In genomic region chr1:52346653-52347052, GRCh38 we compare ENCODE assay signal across 16 cellular contexts. TPM values are rescaled to one million over a fixed set of nuclear protein-coding genes. Genes with fewer than 3 reads are reported as not detected.
DNase-seq lines count a peak whose midpoint lies in the region; ATAC-seq and TF ChIP-seq lines count a peak whose summit lies in the region.
"Had no signal": no experiment of that assay in that cellular context is flagged by ENCODE, and none has a peak within 500 bp of the region (broad histone marks: within the 10 kb centered on the region; RNA-seq: fewer than 3 reads in every experiment).

No MANE protein-coding gene starts in this region.

- intact Hi-C loops in mammary epithelial cell (cut with micrococcal nuclease) = no loop called here
- intact Hi-C loops in MCF 10A (cut with micrococcal nuclease) = no loop called here
- intact Hi-C loops in IMR-90 (cut with micrococcal nuclease) = loop anchor here (5.0 kb wide), 1 partner anchor 204 kb away; the partner anchor contains the start of gene ZFYVE9

- no peak overlapping the region for H4K8ac ChIP-seq in IMR-90 (ENCODE audit: low read depth in 2 of 2, low read length in 2 of 2)

- H4K5ac ChIP-seq in IMR-90 (ENCODE audit: low read depth, low read length) = no peak overlapping the region

- H3K27me3 ChIP-seq in mammary epithelial cell (ENCODE audit: insufficient read depth, low read length) = no peaks in the 10 kb centered on the region
- no peaks in the 10 kb centered on the region for H3K27me3 ChIP-seq in IMR-90 (ENCODE audit: control insufficient read depth, insufficient read depth, low read length)
- H3K27me3 ChIP-seq in Peyer's patch = no peaks in the 10 kb centered on the region

- H3K9me3 Mint-ChIP-seq in MCF 10A (ENCODE audit: unreplicated experiment) (no peaks in the 10 kb centered on the region), osteocyte (ENCODE audit: unreplicated experiment) (no peaks in the 10 kb centered on the region)
- H3K9me3 Mint-ChIP-seq: CD4-positive, alpha-beta memory T cell; H9 had no signal

- CTCF ChIA-PET in mammary epithelial cell (lab: Charles Lee; ENCODE audit: low non-redundant PET) = no interaction called here
- CTCF ChIA-PET in MCF 10A (lab: Yijun Ruan, JAX) = no interaction called here
- CTCF ChIA-PET in IMR-90 (lab: Yijun Ruan, JAX) = interaction anchor here (0.6 kb wide), 1 partner anchor 270 kb away, joined by 4 read pairs; no protein-coding TSS in a partner anchor

- H3K4me1 ChIP-seq in mammary epithelial cell (ENCODE audit: insufficient read depth, low read length) (peaks cover 5% of the 10 kb centered on the region), IMR-90 (ENCODE audit: control insufficient read depth, insufficient read depth, low read length) (no peaks in the 10 kb centered on the region; the same call in 1 of the 2 replicates), Peyer's patch (no peaks in the 10 kb centered on the region)

- no peak overlapping the region for H2BK120ac ChIP-seq in IMR-90 (ENCODE audit: low read depth, low read length)

- no peak overlapping the region for H2BK15ac ChIP-seq in IMR-90 (ENCODE audit: low read depth, low read length)

- H3K4me3 Mint-ChIP-seq in MCF 10A (ENCODE audit: unreplicated experiment) (no peak overlapping the region), osteocyte (ENCODE audit: unreplicated experiment) (no peak overlapping the region)
- H3K4me3 Mint-ChIP-seq: B cell; CD4-positive, alpha-beta memory T cell; H9 had no signal

- TF ChIP-seq RAD21 in IMR-90 (IDR thresholded peaks at IDR 0.05; ENCODE audit: low read length) = no peak

- H2BK5ac ChIP-seq in IMR-90 (ENCODE audit: low read depth, low read length, poor library complexity, severe bottlenecking) = no peak overlapping the region

- no peak overlapping the region for H3K4ac ChIP-seq in IMR-90 (ENCODE audit: low read depth, low read length)

- ATAC-seq in IMR-90 (ENCODE audit: low read depth) (no peak), left lobe of liver (peak; percentile 83)

- in situ Hi-C loops in mammary epithelial cell (cut with MboI; ENCODE audit: low sequenced_read_pairs in 2 of 2) = no loop called here
- in situ Hi-C loops in IMR-90 (cut with MboI; ENCODE audit: low sequenced_read_pairs) = no loop called here

- H3K18ac ChIP-seq in IMR-90 (ENCODE audit: low read depth, low read length) = no peak overlapping the region

- H2AK9ac ChIP-seq in IMR-90 (replicated peaks; ENCODE audit: low read depth, low read length, poor library complexity) = no peak overlapping the region

- H3K27ac Mint-ChIP-seq in MCF 10A (ENCODE audit: low read depth, unreplicated experiment) = no peak overlapping the region
- peak overlapping the region; percentile 4 for H3K27ac Mint-ChIP-seq in osteocyte (ENCODE audit: unreplicated experiment)
- H3K27ac Mint-ChIP-seq: B cell had no signal

- H3K36me3 ChIP-seq in mammary epithelial cell (ENCODE audit: insufficient read depth, low read length) (peaks cover 5% of the 10 kb centered on the region), IMR-90 (ENCODE audit: control insufficient read depth, insufficient read depth, low read length) (peaks cover 7% of the 10 kb centered on the region), Peyer's patch (peaks cover 0 to 21% (median 0%) of the 10 kb centered on the region in 3 donors)

- TF ChIP-seq CTCF in mammary epithelial cell (conservative IDR thresholded peaks at IDR 0.05 in 1 of 2, IDR thresholded peaks at IDR 0.05 in 1 of 2; ENCODE audit: extremely low read depth in 1 of 2, insufficient read depth in 1 of 2, low read depth in 1 of 2, low read length in 2 of 2) = no peak
- no peak for TF ChIP-seq CTCF in MCF 10A (IDR thresholded peaks at IDR 0.05; ENCODE audit: unreplicated experiment)
- TF ChIP-seq CTCF in IMR-90 (conservative IDR thresholded peaks at IDR 0.05; ENCODE audit: low read depth, low read length) = no peak
- no peak for TF ChIP-seq CTCF in osteocyte (IDR thresholded peaks at IDR 0.05)
- TF ChIP-seq CTCF in Peyer's patch (IDR thresholded peaks at IDR 0.05) = no peak

- H3K14ac ChIP-seq in IMR-90 (replicated peaks; ENCODE audit: low read depth, low read length) = no peak overlapping the region

- H3K9me3 ChIP-seq in mammary epithelial cell (replicated peaks; ENCODE audit: insufficient read depth, low read length) (no peaks in the 10 kb centered on the region), IMR-90 (ENCODE audit: control insufficient read depth, insufficient read depth, low read length) (no peaks in the 10 kb centered on the region), Peyer's patch (no peaks in the 10 kb centered on the region)

- H3K27me3 Mint-ChIP-seq in MCF 10A (ENCODE audit: insufficient read depth, unreplicated experiment) (no peaks in the 10 kb centered on the region), osteocyte (ENCODE audit: unreplicated experiment) (no peaks in the 10 kb centered on the region)
- H3K27me3 Mint-ChIP-seq: B cell; CD4-positive, alpha-beta memory T cell had no signal

- H3K23ac ChIP-seq in IMR-90 (ENCODE audit: low read depth, low read length) = no peak overlapping the region

- DNase-seq in mammary epithelial cell (no peak), MCF 10A (ENCODE audit: unreplicated experiment) (no peak), IMR-90 (no peak), left lobe of liver (ENCODE audit: low spot score) (peak; percentile 79), osteocyte (ENCODE audit: extremely low spot score, unreplicated experiment) (no peak), Peyer's patch (no peak), nucleus accumbens (lab: John Stamatoyannopoulos, UW) (no peak)
- DNase-seq in activated CD4-positive, CD25-positive, alpha-beta regulatory T cell (lab: John Stamatoyannopoulos, UW) = no peak
- DNase-seq: C1 segment of cervical spinal cord; CD4-positive, alpha-beta memory T cell; COR-L47; DND-41; GDM1; GOT3; H9 had no signal

- POLR2A ChIA-PET in MCF 10A (lab: Yijun Ruan, JAX) (no interaction called here), IMR-90 (lab: Charles Lee; ENCODE audit: unreplicated experiment) (no interaction called here)

- no peak overlapping the region for H2BK20ac ChIP-seq in IMR-90 (ENCODE audit: low read depth, low read length)

- H3K4me1 Mint-ChIP-seq in MCF 10A (ENCODE audit: insufficient read depth, unreplicated experiment) (no peaks in the 10 kb centered on the region), osteocyte (ENCODE audit: unreplicated experiment) (no peaks in the 10 kb centered on the region)
- H3K4me1 Mint-ChIP-seq: B cell had no signal

- no peak overlapping the region for H4K91ac ChIP-seq in IMR-90 (ENCODE audit: insufficient read depth, low read depth, low read length)

- H3K4me2 ChIP-seq in mammary epithelial cell (ENCODE audit: insufficient read depth, low read depth, low read length) = no peak overlapping the region
- H3K4me2 ChIP-seq in IMR-90 (ENCODE audit: low read depth, low read length) = no peak overlapping the region

- TF ChIP-seq POLR2A in IMR-90 (IDR thresholded peaks at IDR 0.05; ENCODE audit: low read depth, low read length) (no peak), Peyer's patch (IDR thresholded peaks at IDR 0.05) (no peak)

- dilution Hi-C loops in mammary epithelial cell (cut with HindIII; ENCODE audit: low sequenced_read_pairs) = no loop called here
- dilution Hi-C loops in IMR-90 (cut with HindIII; ENCODE audit: low sequenced_read_pairs, unreplicated experiment) = no loop called here

- no peak overlapping the region for H3K56ac ChIP-seq in IMR-90 (ENCODE audit: extremely low read depth, insufficient read depth, low read length)

- H3K36me3 Mint-ChIP-seq in MCF 10A (ENCODE audit: insufficient read depth, unreplicated experiment) (peaks cover 53% of the 10 kb centered on the region), osteocyte (ENCODE audit: unreplicated experiment) (peaks cover 15% of the 10 kb centered on the region)

- H3K79me2 ChIP-seq in mammary epithelial cell (ENCODE audit: insufficient read depth, low read length) = no peaks in the 10 kb centered on the region

- 96% methylated on average over 4 of the region's 4 CpGs for WGBS in mammary epithelial cell (ENCODE audit: low coverage, missing lambda C conversion rate)
- no CpG with 5 or more reads among the region's 4 CpGs for WGBS in IMR-90 (ENCODE audit: extremely low coverage in 2 of 2, insufficient read length in 1 of 2), 2 experiments

- H3K27ac ChIP-seq in mammary epithelial cell (ENCODE audit: insufficient read depth, low read depth, low read length) (no peak overlapping the region), IMR-90 (ENCODE audit: insufficient read depth, low read length) (no peak overlapping the region), Peyer's patch (no peak overlapping the region)

- H4K20me1 ChIP-seq in mammary epithelial cell (ENCODE audit: insufficient read depth, low read length) (no peaks in the 10 kb centered on the region), IMR-90 (ENCODE audit: insufficient read depth, low read length) (no peaks in the 10 kb centered on the region; the same call in 1 of the 2 replicates)

- H2AFZ ChIP-seq in mammary epithelial cell (ENCODE audit: low read depth, low read length) (no peak overlapping the region), IMR-90 (replicated peaks; ENCODE audit: low read length, poor library complexity) (no peak overlapping the region)

- no peak overlapping the region for H3K4me3 ChIP-seq in mammary epithelial cell (replicated peaks in 1 of 3; ENCODE audit: insufficient read depth in 1 of 3, low read depth in 2 of 3, low read length in 3 of 3)
- no peak overlapping the region for H3K4me3 ChIP-seq in IMR-90 (ENCODE audit: insufficient read depth, low read depth, low read length)
- no peak overlapping the region for H3K4me3 ChIP-seq in Peyer's patch

- no peaks in the 10 kb centered on the region for H3K79me1 ChIP-seq in IMR-90 (ENCODE audit: low read depth in 1 of 2, low read length in 2 of 2)

- no peak overlapping the region for H2AK5ac ChIP-seq in IMR-90 (ENCODE audit: low read depth, low read length)

- H3K9ac ChIP-seq in mammary epithelial cell (ENCODE audit: insufficient read depth, low read length) (no peak overlapping the region), IMR-90 (ENCODE audit: low read depth, low read length) (no peak overlapping the region)

- H3K9me1 ChIP-seq in IMR-90 (ENCODE audit: insufficient read depth, low read length) = peaks cover 7% of the 10 kb centered on the region; the same call in 1 of the 2 replicates

- BruUV-seq in mammary epithelial cell (replicated peaks; lab: Mats Ljungman, UMichigan) = TSS peak; percentile 7
- BruUV-seq in MCF 10A (replicated peaks; lab: Mats Ljungman, UMichigan) = no TSS peak
- TSS peak; percentile 16 for BruUV-seq in IMR-90 (replicated peaks; lab: Mats Ljungman, UMichigan)

RNA-seq across cellular contexts. Expression of gene CC2D1B, which starts 19.4 kb away (rescaled TPM):
- total RNA-seq in mammary epithelial cell = 10 to 100 TPM; 28.1 to 31.0 TPM
- 13.8 TPM for polyA plus RNA-seq in mammary epithelial cell
- polyA minus RNA-seq in mammary epithelial cell = 27.5 TPM
- total RNA-seq in MCF 10A (2022) = 28.4 and 29.5 TPM in 2 replicates
- 15.6 and 17.2 TPM in 2 replicates for total RNA-seq in IMR-90 (2012; rRNA removed)
- 16.4 and 16.9 TPM in 2 replicates for polyA plus RNA-seq in IMR-90 (2012; rRNA removed)
- polyA plus RNA-seq in IMR-90 (2012; cell fraction: cytosol; rRNA removed) = 9.8 and 10.7 TPM in 2 replicates
- polyA plus RNA-seq in IMR-90 (2012; cell fraction: nucleus; rRNA removed; ENCODE audit: low replicate concordance) = 39.6 and 49.2 TPM in 2 replicates
- total RNA-seq in left lobe of liver = 14.5 TPM
- total RNA-seq in osteocyte = 40.4 and 44.0 TPM in 2 replicates
- 10 to 100 TPM; 48.4 to 61.2 (median 52.2) TPM for total RNA-seq in Peyer's patch

RNA-seq across cellular contexts. Expression of gene ORC1, which starts 57.6 kb away (rescaled TPM):
- total RNA-seq in mammary epithelial cell (1 to 10 TPM; 1.2 to 8.8 TPM), MCF 10A (2022) (1.8 and 2.7 TPM in 2 replicates), IMR-90 (2012; rRNA removed) (9.7 and 10.6 TPM in 2 replicates), left lobe of liver (0.38 TPM), osteocyte (1.9 and 3.0 TPM in 2 replicates), Peyer's patch (10 to 100 TPM in 1 of 4 donors, 1 to 10 TPM in 3; 1.5 to 19.0 (median 3.7) TPM)
- polyA plus RNA-seq in mammary epithelial cell (16.8 TPM), IMR-90 (2012; rRNA removed) (5.9 and 6.3 TPM in 2 replicates)
- 22.4 TPM for polyA minus RNA-seq in mammary epithelial cell
- polyA plus RNA-seq in IMR-90 (2012; cell fraction: cytosol; rRNA removed) = 1.9 and 2.9 TPM in 2 replicates
- 3.2 and 3.3 TPM in 2 replicates for polyA plus RNA-seq in IMR-90 (2012; cell fraction: nucleus; rRNA removed; ENCODE audit: low replicate concordance)

RNA-seq across cellular contexts. Expression of gene PRPF38A, which starts 57.7 kb away (rescaled TPM):
- total RNA-seq in mammary epithelial cell (10 to 100 TPM in 1 of 2 donors, 1 to 10 TPM in 1; 9.2 to 34.9 TPM), MCF 10A (2022) (63.8 TPM in 2 replicates), IMR-90 (2012; rRNA removed) (17.2 and 23.5 TPM in 2 replicates), left lobe of liver (11.8 TPM), osteocyte (35.0 and 35.9 TPM in 2 replicates), Peyer's patch (10 to 100 TPM; 14.2 to 20.6 (median 18.7) TPM)
- polyA plus RNA-seq in mammary epithelial cell (22.1 TPM), IMR-90 (2012; rRNA removed) (14.9 and 19.0 TPM in 2 replicates)
- 58.3 TPM for polyA minus RNA-seq in mammary epithelial cell
- 7.7 and 16.6 TPM in 2 replicates for polyA plus RNA-seq in IMR-90 (2012; cell fraction: cytosol; rRNA removed)
- 10.3 and 43.7 TPM in 2 replicates for polyA plus RNA-seq in IMR-90 (2012; cell fraction: nucleus; rRNA removed; ENCODE audit: low replicate concordance)
